Comparison of ENCODE assay signal across 13 cellular contexts in genomic region chr1:57839488-57839887, GRCh38.
"Had no signal": no experiment of that assay in that cellular context is flagged by ENCODE, and none has a peak within 500 bp of the region (broad histone marks: within the 10 kb centered on the region; RNA-seq: fewer than 3 reads in every experiment).

No MANE protein-coding gene starts in this region.

- H3K4me1 ChIP-seq: parathyroid adenoma had no signal

- H3K36me3 ChIP-seq: brain microvascular endothelial cell had no signal

- H3K27ac ChIP-seq: brain microvascular endothelial cell, parathyroid adenoma had no signal

- DNase-seq: activated naive CD4-positive, alpha-beta T cell; activated naive CD8-positive, alpha-beta T cell treated with anti-CD3 and anti-CD28 coated beads, Interleukin-2, amount 10 ng/mL, durations not matched to agents 7 days and 5 days; activated T-cell treated with anti-CD3 and anti-CD28 coated beads for 4 hours; effector CD8-positive, alpha-beta T cell; glutamatergic neuron; hypothalamus; mesenchymal stem cell; naive thymus-derived CD8-positive, alpha-beta T cell; stimulated activated CD4-positive, alpha-beta T cell treated with anti-CD3 and anti-CD28 coated beads, Interleukin-12 subunit alpha, Interleukin-12 subunit beta, amount 100 ng/mL, for 4 hours; stimulated activated CD4-positive, alpha-beta T cell treated with anti-CD3 and anti-CD28 coated beads, Interleukin-2, amount 100 ng/mL, for 24 hours had no signal

- ATAC-seq: activated CD4-positive, CD25-positive, alpha-beta regulatory T cell treated with anti-CD3 and anti-CD28 coated beads, Interleukin-2, amount 50 U/mL, for 24 hours; naive thymus-derived CD8-positive, alpha-beta T cell had no signal
